ENCODE assay signal across 1 cellular context in the genomic region with DNA sequence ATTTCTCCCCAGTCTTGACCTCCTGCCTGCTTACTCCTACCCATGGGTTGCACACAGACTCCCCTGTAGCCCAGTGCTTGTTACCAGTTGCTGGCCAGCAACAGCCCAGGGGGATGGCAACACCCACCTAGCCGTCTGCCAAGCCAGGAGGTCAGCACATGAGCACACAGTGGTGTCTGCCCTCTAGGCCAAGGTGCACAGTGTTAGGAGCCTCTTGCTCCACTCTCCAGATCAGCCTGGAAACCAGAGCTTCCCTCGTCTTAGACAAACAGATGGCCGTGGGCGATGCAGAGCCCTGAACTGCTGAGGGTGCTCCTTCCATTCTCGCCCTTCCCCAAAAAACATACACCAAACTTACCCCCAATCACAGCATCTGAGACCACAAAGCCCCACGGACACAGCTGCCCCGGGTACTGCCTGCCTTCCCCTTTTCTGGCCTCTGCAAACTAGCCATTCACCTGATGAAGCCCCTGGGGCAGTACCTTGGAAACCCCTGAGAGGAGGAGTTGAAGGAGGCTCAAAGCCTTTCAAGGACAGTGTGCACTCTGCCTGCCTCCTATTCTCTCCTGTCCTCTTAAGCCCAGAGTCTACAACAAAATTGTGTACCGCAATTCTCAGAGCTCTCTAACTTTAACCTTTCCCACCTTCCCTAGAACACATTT.
A peak's percentile ranks its signal among the peaks of the same experiment; 100 is the strongest.
TF ChIP-seq lines count a peak whose summit lies in the region.

No MANE protein-coding gene starts in this region.

TF ChIP-seq in HepG2, 621 proteins besides CTCF, POLR2A, EP300 and RAD21 (continued from another document and continues in another):
- TF ChIP-seq, protein P1, sequence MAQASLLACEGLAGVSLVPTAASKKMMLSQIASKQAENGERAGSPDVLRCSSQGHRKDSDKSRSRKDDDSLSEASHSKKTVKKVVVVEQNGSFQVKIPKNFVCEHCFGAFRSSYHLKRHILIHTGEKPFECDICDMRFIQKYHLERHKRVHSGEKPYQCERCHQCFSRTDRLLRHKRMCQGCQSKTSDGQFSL (CRISPR knock-in tag; IDR thresholded peaks at IDR 0.05): no peak
- no peak for TF ChIP-seq ZNF547 (CRISPR knock-in tag; IDR thresholded peaks at IDR 0.05)
- TF ChIP-seq MAFK (conservative IDR thresholded peaks at IDR 0.05 in 1 of 2, IDR thresholded peaks at IDR 0.05 in 1 of 2; ENCODE audit: low read length in 2 of 2): no peak
- peak; percentile 41; the same call in 1 of the 2 replicates for TF ChIP-seq ZNF792 (CRISPR knock-in tag; IDR thresholded peaks at IDR 0.05)
- TF ChIP-seq RXRA (CRISPR knock-in tag; IDR thresholded peaks at IDR 0.05): peak; percentile 77
- TF ChIP-seq SIN3A (IDR thresholded peaks at IDR 0.05; ENCODE audit: borderline replicate concordance, low read depth, low read length): no peak
- TF ChIP-seq ASH2L (IDR thresholded peaks at IDR 0.05; ENCODE audit: insufficient read length, low read depth, low read length): peak; percentile 6
- TF ChIP-seq HOXA9 (CRISPR knock-in tag; IDR thresholded peaks at IDR 0.05; ENCODE audit: borderline replicate concordance): no peak
- no peak for TF ChIP-seq ZNF225 (CRISPR knock-in tag; IDR thresholded peaks at IDR 0.05)
- no peak for TF ChIP-seq ZNF703 (CRISPR knock-in tag; IDR thresholded peaks at IDR 0.05; ENCODE audit: borderline replicate concordance)
- TF ChIP-seq, protein P2, sequence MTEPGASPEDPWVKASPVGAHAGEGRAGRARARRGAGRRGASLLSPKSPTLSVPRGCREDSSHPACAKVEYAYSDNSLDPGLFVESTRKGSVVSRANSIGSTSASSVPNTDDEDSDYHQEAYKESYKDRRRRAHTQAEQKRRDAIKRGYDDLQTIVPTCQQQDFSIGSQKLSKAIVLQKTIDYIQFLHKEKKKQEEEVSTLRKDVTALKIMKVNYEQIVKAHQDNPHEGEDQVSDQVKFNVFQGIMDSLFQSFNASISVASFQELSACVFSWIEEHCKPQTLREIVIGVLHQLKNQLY (CRISPR knock-in tag; IDR thresholded peaks at IDR 0.05): peak; percentile 94
- TF ChIP-seq NFYC (CRISPR knock-in tag; IDR thresholded peaks at IDR 0.05): no peak
- no peak for TF ChIP-seq ZNF510 (CRISPR knock-in tag; IDR thresholded peaks at IDR 0.05; ENCODE audit: low read depth)
- TF ChIP-seq ELK4 (CRISPR knock-in tag; IDR thresholded peaks at IDR 0.05; ENCODE audit: borderline replicate concordance): no peak
- TF ChIP-seq ZNF770 (CRISPR knock-in tag; IDR thresholded peaks at IDR 0.05): no peak
- TF ChIP-seq ZSCAN30 (CRISPR knock-in tag; IDR thresholded peaks at IDR 0.05): no peak
- TF ChIP-seq, protein P3, sequence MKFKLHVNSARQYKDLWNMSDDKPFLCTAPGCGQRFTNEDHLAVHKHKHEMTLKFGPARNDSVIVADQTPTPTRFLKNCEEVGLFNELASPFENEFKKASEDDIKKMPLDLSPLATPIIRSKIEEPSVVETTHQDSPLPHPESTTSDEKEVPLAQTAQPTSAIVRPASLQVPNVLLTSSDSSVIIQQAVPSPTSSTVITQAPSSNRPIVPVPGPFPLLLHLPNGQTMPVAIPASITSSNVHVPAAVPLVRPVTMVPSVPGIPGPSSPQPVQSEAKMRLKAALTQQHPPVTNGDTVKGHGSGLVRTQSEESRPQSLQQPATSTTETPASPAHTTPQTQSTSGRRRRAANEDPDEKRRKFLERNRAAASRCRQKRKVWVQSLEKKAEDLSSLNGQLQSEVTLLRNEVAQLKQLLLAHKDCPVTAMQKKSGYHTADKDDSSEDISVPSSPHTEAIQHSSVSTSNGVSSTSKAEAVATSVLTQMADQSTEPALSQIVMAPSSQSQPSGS (CRISPR knock-in tag; IDR thresholded peaks at IDR 0.05): peak; percentile 50; the same call in 1 of the 2 replicates
- peak; percentile 73; the same call in 1 of the 2 replicates for TF ChIP-seq HIC2 (CRISPR knock-in tag; IDR thresholded peaks at IDR 0.05; ENCODE audit: low read depth)
- TF ChIP-seq ETV5 (CRISPR knock-in tag; IDR thresholded peaks at IDR 0.05; ENCODE audit: borderline replicate concordance): no peak
- no peak for TF ChIP-seq ZNF530 (CRISPR knock-in tag; IDR thresholded peaks at IDR 0.05; ENCODE audit: low read depth)
- TF ChIP-seq TOE1 (CRISPR knock-in tag; IDR thresholded peaks at IDR 0.05): no peak
- no peak for TF ChIP-seq STAT6 (CRISPR knock-in tag; IDR thresholded peaks at IDR 0.05; ENCODE audit: borderline replicate concordance)
- TF ChIP-seq ZNF772 (CRISPR knock-in tag; IDR thresholded peaks at IDR 0.05): no peak
- TF ChIP-seq, protein P4, sequence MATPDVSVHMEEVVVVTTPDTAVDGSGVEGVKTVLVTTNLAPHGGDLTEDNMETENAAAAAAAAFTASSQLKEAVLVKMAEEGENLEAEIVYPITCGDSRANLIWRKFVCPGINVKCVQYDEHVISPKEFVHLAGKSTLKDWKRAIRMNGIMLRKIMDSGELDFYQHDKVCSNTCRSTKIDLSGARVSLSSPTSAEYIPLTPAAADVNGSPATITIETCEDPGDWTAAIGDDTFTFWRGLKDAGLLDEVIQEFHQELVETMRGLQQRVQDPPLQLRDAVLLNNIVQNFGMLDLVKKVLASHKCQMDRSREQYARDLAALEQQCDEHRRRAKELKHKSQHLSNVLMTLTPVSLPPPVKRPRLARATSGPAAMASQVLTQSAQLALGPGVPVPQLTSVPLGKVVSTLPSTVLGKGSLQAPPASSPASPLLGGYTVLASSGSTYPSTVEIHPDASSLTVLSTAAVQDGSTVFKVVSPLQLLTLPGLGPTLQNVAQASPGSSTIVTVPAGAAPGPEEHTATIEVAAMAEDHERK (CRISPR knock-in tag; IDR thresholded peaks at IDR 0.05; ENCODE audit: low read depth): no peak
- no peak for TF ChIP-seq MAFF (IDR thresholded peaks at IDR 0.05; ENCODE audit: low read depth, low read length)
- TF ChIP-seq ATF7-NPFF (CRISPR knock-in tag; IDR thresholded peaks at IDR 0.05; ENCODE audit: low read depth): no peak
- no peak for TF ChIP-seq THAP7 (CRISPR knock-in tag; IDR thresholded peaks at IDR 0.05)
- TF ChIP-seq RORA (CRISPR knock-in tag; IDR thresholded peaks at IDR 0.05): no peak
- TF ChIP-seq ZNF570 (CRISPR knock-in tag; IDR thresholded peaks at IDR 0.05; ENCODE audit: borderline replicate concordance): no peak
- TF ChIP-seq RFX1 (IDR thresholded peaks at IDR 0.05): no peak
- no peak for TF ChIP-seq ZNF564 (CRISPR knock-in tag; IDR thresholded peaks at IDR 0.05)
- TF ChIP-seq ELF3 (CRISPR knock-in tag; IDR thresholded peaks at IDR 0.05): 0 out of 2 replicates have a peak, but pooled peaks have one; percentile 21
- TF ChIP-seq AGO1 (IDR thresholded peaks at IDR 0.05; ENCODE audit: low read depth, low read length, poor library complexity, severe bottlenecking): no peak
- no peak for TF ChIP-seq CBX1 (IDR thresholded peaks at IDR 0.05; ENCODE audit: low read depth)
- TF ChIP-seq, protein P5, sequence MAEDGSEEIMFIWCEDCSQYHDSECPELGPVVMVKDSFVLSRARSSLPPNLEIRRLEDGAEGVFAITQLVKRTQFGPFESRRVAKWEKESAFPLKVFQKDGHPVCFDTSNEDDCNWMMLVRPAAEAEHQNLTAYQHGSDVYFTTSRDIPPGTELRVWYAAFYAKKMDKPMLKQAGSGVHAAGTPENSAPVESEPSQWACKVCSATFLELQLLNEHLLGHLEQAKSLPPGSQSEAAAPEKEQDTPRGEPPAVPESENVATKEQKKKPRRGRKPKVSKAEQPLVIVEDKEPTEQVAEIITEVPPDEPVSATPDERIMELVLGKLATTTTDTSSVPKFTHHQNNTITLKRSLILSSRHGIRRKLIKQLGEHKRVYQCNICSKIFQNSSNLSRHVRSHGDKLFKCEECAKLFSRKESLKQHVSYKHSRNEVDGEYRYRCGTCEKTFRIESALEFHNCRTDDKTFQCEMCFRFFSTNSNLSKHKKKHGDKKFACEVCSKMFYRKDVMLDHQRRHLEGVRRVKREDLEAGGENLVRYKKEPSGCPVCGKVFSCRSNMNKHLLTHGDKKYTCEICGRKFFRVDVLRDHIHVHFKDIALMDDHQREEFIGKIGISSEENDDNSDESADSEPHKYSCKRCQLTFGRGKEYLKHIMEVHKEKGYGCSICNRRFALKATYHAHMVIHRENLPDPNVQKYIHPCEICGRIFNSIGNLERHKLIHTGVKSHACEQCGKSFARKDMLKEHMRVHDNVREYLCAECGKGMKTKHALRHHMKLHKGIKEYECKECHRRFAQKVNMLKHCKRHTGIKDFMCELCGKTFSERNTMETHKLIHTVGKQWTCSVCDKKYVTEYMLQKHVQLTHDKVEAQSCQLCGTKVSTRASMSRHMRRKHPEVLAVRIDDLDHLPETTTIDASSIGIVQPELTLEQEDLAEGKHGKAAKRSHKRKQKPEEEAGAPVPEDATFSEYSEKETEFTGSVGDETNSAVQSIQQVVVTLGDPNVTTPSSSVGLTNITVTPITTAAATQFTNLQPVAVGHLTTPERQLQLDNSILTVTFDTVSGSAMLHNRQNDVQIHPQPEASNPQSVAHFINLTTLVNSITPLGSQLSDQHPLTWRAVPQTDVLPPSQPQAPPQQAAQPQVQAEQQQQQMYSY (CRISPR knock-in tag; IDR thresholded peaks at IDR 0.05): no peak
- no peak for TF ChIP-seq ZSCAN20 (CRISPR knock-in tag; IDR thresholded peaks at IDR 0.05; ENCODE audit: borderline replicate concordance)
- no peak for TF ChIP-seq FOXP1 (IDR thresholded peaks at IDR 0.05)
- no peak for TF ChIP-seq FOXP1 (CRISPR knock-in tag; IDR thresholded peaks at IDR 0.05)
- no peak for TF ChIP-seq ARNTL (CRISPR knock-in tag; IDR thresholded peaks at IDR 0.05)
- 0 out of 2 replicates have a peak, but pooled peaks have one; percentile 51 for TF ChIP-seq ZBTB34 (CRISPR knock-in tag; IDR thresholded peaks at IDR 0.05)
- TF ChIP-seq ZNF17 (CRISPR knock-in tag; IDR thresholded peaks at IDR 0.05): no peak
